ENCODE assay signal across 8 cellular contexts in genomic region chr22:39308614-39309363, GRCh38. TPM values are rescaled to one million over a fixed set of nuclear protein-coding genes. Genes with fewer than 3 reads are reported as not detected.
DNase-seq lines count a peak whose midpoint lies in the region; FAIRE-seq and TF ChIP-seq lines count a peak whose summit lies in the region.

No MANE protein-coding gene starts in this region.

- FAIRE-seq in kidney (lab: Jason Lieb, UNC), result no peak

- H3K27ac Mint-ChIP-seq in endodermal cell, result peak overlapping the region; percentile 70
- no peak overlapping the region for H3K27ac Mint-ChIP-seq in neural progenitor cell
- no peak overlapping the region for H3K27ac Mint-ChIP-seq in Caco-2 (ENCODE audit: unreplicated experiment)

- H3K4me1 Mint-ChIP-seq in endodermal cell (peaks cover 9% of the 10 kb centered on the region), neural progenitor cell (peaks cover 22% of the 10 kb centered on the region), Caco-2 (ENCODE audit: low read depth, unreplicated experiment) (no peaks in the 10 kb centered on the region)

- H3K36me3 Mint-ChIP-seq in endodermal cell (ENCODE audit: low read depth), result peaks cover 45% of the 10 kb centered on the region
- H3K36me3 Mint-ChIP-seq in neural progenitor cell, result peaks cover 18% of the 10 kb centered on the region
- peaks cover 60% of the 10 kb centered on the region for H3K36me3 Mint-ChIP-seq in Caco-2 (ENCODE audit: insufficient read depth, unreplicated experiment)

- peaks cover 5% of the 10 kb centered on the region for H3K79me2 ChIP-seq in neural progenitor cell (ENCODE audit: low read depth)

- POLR2A ChIA-PET in Caco-2 (lab: Charles Lee), result interaction anchor here (1.5 kb wide), 1 partner anchor 11 kb away, joined by 4 read pairs; the partner anchor contains the start of gene RPL3

- H3K36me3 ChIP-seq in endodermal cell (ENCODE audit: control insufficient read depth, insufficient read depth, low read length) (peaks cover 24% of the 10 kb centered on the region), neural progenitor cell (no peaks in the 10 kb centered on the region), kidney (ENCODE audit: control insufficient read depth in 1 of 2, insufficient read depth in 2 of 2, low read length in 2 of 2) (peaks cover 20 to 27% of the 10 kb centered on the region in 2 donors), Caco-2 (ENCODE audit: control insufficient read depth, insufficient read depth, low read length) (no peaks in the 10 kb centered on the region; the same call in 1 of the 2 replicates)

- BruUV-seq in Caco-2 (replicated peaks; lab: Mats Ljungman, UMichigan), result no TSS peak

- no peaks in the 10 kb centered on the region for H3K27me3 ChIP-seq in endodermal cell (ENCODE audit: control insufficient read depth, insufficient read depth, low read length, poor library complexity, severe bottlenecking)
- no peaks in the 10 kb centered on the region for H3K27me3 ChIP-seq in neural progenitor cell
- H3K27me3 ChIP-seq in Caco-2 (replicated peaks; ENCODE audit: control insufficient read depth, insufficient read depth, low read length), result no peaks in the 10 kb centered on the region

- H3K9me3 Mint-ChIP-seq in endodermal cell (no peaks in the 10 kb centered on the region), neural progenitor cell (no peaks in the 10 kb centered on the region), Caco-2 (ENCODE audit: unreplicated experiment) (no peaks in the 10 kb centered on the region)

- no peaks in the 10 kb centered on the region for H3K27me3 Mint-ChIP-seq in endodermal cell (ENCODE audit: insufficient read depth)
- peaks cover 8% of the 10 kb centered on the region for H3K27me3 Mint-ChIP-seq in neural progenitor cell (ENCODE audit: insufficient read depth, low read depth)
- H3K27me3 Mint-ChIP-seq in Caco-2 (ENCODE audit: insufficient read depth, unreplicated experiment), result no peaks in the 10 kb centered on the region

- CTCF ChIA-PET in Caco-2 (lab: Charles Lee), result interaction anchor here (1.4 kb wide), 1 partner anchor 220 kb away, joined by 5 read pairs; no protein-coding TSS in a partner anchor

- no peak overlapping the region for H3K4me2 ChIP-seq in neural progenitor cell

- H3K9me3 ChIP-seq in endodermal cell (ENCODE audit: control insufficient read depth, low read length) (no peaks in the 10 kb centered on the region), neural progenitor cell (ENCODE audit: low read depth) (no peaks in the 10 kb centered on the region), kidney (ENCODE audit: control insufficient read depth in 1 of 2, low read length in 2 of 2) (no peaks in the 10 kb centered on the region), Caco-2 (no peaks in the 10 kb centered on the region)

- H3K9ac ChIP-seq in endodermal cell (ENCODE audit: extremely low read depth, low read length, poor library complexity, severe bottlenecking) (no peak overlapping the region), neural progenitor cell (no peak overlapping the region), kidney (ENCODE audit: low read length in 2 of 2) (no peak overlapping the region)

- H3F3A ChIP-seq in neural progenitor cell (ENCODE audit: low read depth), result peaks cover 56% of the 10 kb centered on the region

- peak; percentile 32 for DNase-seq in COLO668 (lab: John Stamatoyannopoulos, UW; ENCODE audit: unreplicated experiment)
- peak; percentile 73 for DNase-seq in NOMO-1 treated with dmso at 0.1 percent for 144 hours (lab: John Stamatoyannopoulos, UW; ENCODE audit: unreplicated experiment)
- DNase-seq in endodermal cell, result peak; percentile 74
- no peak for DNase-seq in neural progenitor cell (ENCODE audit: low spot score)
- no peak for DNase-seq in kidney
- DNase-seq in iPS-NIHi7 (ENCODE audit: extremely low spot score), result no peak
- DNase-seq in Caco-2, result no peak
- DNase-seq in NCI-H345 (lab: John Stamatoyannopoulos, UW), result no peak

- H2AFZ ChIP-seq in neural progenitor cell (replicated peaks), result no peak overlapping the region

- TF ChIP-seq CTCF in endodermal cell (conservative IDR thresholded peaks at IDR 0.05) (no peak), neural progenitor cell (IDR thresholded peaks at IDR 0.05) (no peak), kidney (IDR thresholded peaks at IDR 0.05; ENCODE audit: borderline replicate concordance, extremely low read depth, insufficient read depth) (no peak), Caco-2 (IDR thresholded peaks at IDR 0.05; ENCODE audit: insufficient read depth in 1 of 2, low read depth in 1 of 2, low read length in 1 of 2, severe bottlenecking in 1 of 2, unreplicated experiment in 1 of 2) (no peak)

- H3K4me3 ChIP-seq in endodermal cell (ENCODE audit: low read length), result no peak overlapping the region
- no peak overlapping the region for H3K4me3 ChIP-seq in neural progenitor cell
- no peak overlapping the region for H3K4me3 ChIP-seq in kidney (ENCODE audit: low read length in 2 of 2)
- H3K4me3 ChIP-seq in Caco-2 (ENCODE audit: low read depth, low read length), result no peak overlapping the region

- H3K27ac ChIP-seq in endodermal cell (ENCODE audit: low read depth, low read length) (no peak overlapping the region), neural progenitor cell (no peak overlapping the region), kidney (ENCODE audit: low read depth in 2 of 2, low read length in 2 of 2) (peak overlapping the region in 1 of 2 donors; percentile 52)

- H3K4me3 Mint-ChIP-seq in endodermal cell, result no peak overlapping the region
- peak overlapping the region; percentile 10 for H3K4me3 Mint-ChIP-seq in neural progenitor cell
- no peak overlapping the region for H3K4me3 Mint-ChIP-seq in Caco-2 (ENCODE audit: unreplicated experiment)

- H3K4me1 ChIP-seq in endodermal cell (ENCODE audit: control insufficient read depth, insufficient read depth, low read length), result no peaks in the 10 kb centered on the region
- no peaks in the 10 kb centered on the region for H3K4me1 ChIP-seq in neural progenitor cell
- H3K4me1 ChIP-seq in kidney (ENCODE audit: control insufficient read depth in 1 of 2, insufficient read depth in 1 of 2, low read depth in 1 of 2, low read length in 2 of 2), result peaks cover 0 to 5% of the 10 kb centered on the region in 2 donors
- H3K4me1 ChIP-seq in Caco-2, result peaks cover 13% of the 10 kb centered on the region; the same call in 1 of the 2 replicates

- intact Hi-C loops in kidney (cut with DNase I) (no loop called here), Caco-2 (cut with micrococcal nuclease; ENCODE audit: unreplicated experiment) (no loop called here)

- H4K20me1 ChIP-seq in neural progenitor cell (ENCODE audit: low read depth), result peaks cover 45% of the 10 kb centered on the region

- WGBS in endodermal cell (ENCODE audit: insufficient coverage in 1 of 2, insufficient read length in 1 of 2), 2 experiments, result 70 to 74% methylated on average over 18 to 24 of the region's 24 CpGs

RNA-seq across cellular contexts. Expression of gene RPL3, which starts 10.6 kb away (rescaled TPM):
- 1,000 to 10,000 TPM; 2,218 to 2,701 TPM for total RNA-seq in endodermal cell
- 2,540 TPM for polyA plus RNA-seq in endodermal cell (2013, experiment 1 of 2)
- polyA plus RNA-seq in endodermal cell (2013, experiment 2 of 2), result 2,353 TPM
- total RNA-seq in neural progenitor cell (ENCODE audit: low replicate concordance), result 3,021 and 4,709 TPM in 2 replicates
- total RNA-seq in kidney, result 1,862 TPM
- polyA plus RNA-seq in kidney (ENCODE audit: insufficient read depth, low read depth, low replicate concordance), result 2,443 TPM
- total RNA-seq in Caco-2 (2022), result 1,668 and 1,699 TPM in 2 replicates

RNA-seq across cellular contexts. Expression of gene SYNGR1, which starts 41.0 kb away (rescaled TPM):
- total RNA-seq in endodermal cell (10 to 100 TPM; 19.0 to 36.3 TPM), neural progenitor cell (ENCODE audit: low replicate concordance) (11.0 and 26.9 TPM in 2 replicates), kidney (21.5 TPM), Caco-2 (2022) (20.2 and 21.9 TPM in 2 replicates)
- 32.9 TPM for polyA plus RNA-seq in endodermal cell (2013, experiment 1 of 2)
- 28.3 TPM for polyA plus RNA-seq in endodermal cell (2013, experiment 2 of 2)
- polyA plus RNA-seq in kidney (ENCODE audit: insufficient read depth, low read depth, low replicate concordance), result 43.0 TPM

Comparison
In these comparisons a context has a peak if more than half of its experiments do, and no peak if none do; other contexts are left out.
1. DNase-seq: peak in COLO668 (single experiment), NOMO-1 treated with dmso at 0.1 percent for 144 hours (single experiment) and endodermal cell (single experiment); none in neural progenitor cell (single experiment), kidney (single experiment), iPS-NIHi7 (single experiment), Caco-2 (0 of 2) and NCI-H345 (single experiment).